Comparison of ENCODE assay signal across 8 cellular contexts in the genomic region with DNA sequence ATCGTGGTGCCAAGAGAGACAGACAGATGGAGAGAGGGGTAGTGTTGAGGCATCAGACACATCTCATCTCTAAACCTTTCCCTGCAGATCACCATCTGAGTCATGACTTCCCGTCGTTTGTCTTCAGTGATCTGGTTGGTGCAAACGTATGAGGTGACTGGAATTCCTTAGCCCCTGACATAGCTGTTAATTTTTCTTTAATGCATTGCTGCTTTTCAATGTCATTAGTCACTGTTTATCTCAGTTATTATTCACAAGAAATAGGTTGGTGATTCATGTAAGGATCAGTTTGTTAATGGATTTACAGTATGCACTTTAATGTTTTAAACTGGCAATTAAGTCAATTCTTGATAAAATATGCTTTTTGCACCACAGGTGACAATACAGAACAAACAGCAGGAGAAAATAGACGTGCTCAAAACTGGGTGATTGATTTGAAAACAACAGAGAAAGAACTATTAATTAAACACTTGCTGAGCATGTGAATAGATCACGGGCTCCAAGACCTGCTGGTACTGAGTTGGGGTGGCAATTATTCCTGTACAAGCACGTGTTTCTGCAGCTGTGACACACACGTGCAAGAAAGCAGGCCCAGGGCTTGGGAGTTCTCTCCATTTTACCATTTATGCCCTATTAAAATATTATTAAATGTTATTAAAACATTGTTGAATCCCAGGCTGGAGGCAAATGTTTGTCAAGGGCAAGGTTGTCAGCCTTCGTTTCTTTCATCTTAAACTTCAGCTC. TPM values are rescaled to one million over a fixed set of nuclear protein-coding genes. Genes with fewer than 3 reads are reported as not detected.
DNase-seq lines count a peak whose midpoint lies in the region; ATAC-seq, FAIRE-seq and TF ChIP-seq lines count a peak whose summit lies in the region.

No MANE protein-coding gene starts in this region.

- H3K4me3 ChIP-seq in breast epithelium (no peak overlapping the region), H1 (ENCODE audit: extremely low read depth in 1 of 4, insufficient read depth in 2 of 4, low read depth in 3 of 4, low read length in 4 of 4) (no peak overlapping the region), colonic mucosa (no peak overlapping the region), ovary (no peak overlapping the region)

- H3K79me2 ChIP-seq in H1 (ENCODE audit: control insufficient read depth in 1 of 2, insufficient read depth in 2 of 2, low read length in 2 of 2), result no peaks in the 10 kb centered on the region

- no peaks in the 10 kb centered on the region for H3K79me1 ChIP-seq in H1 (ENCODE audit: low read depth, low read length)

- H3K56ac ChIP-seq in H1 (replicated peaks; ENCODE audit: insufficient read length, low read depth, low read length), result no peak overlapping the region

- H2AK5ac ChIP-seq in H1 (ENCODE audit: low read depth, low read length), result no peak overlapping the region

- no peak overlapping the region for H2BK20ac ChIP-seq in H1 (ENCODE audit: low read length)

- peak overlapping the region; percentile 30; the same call in 1 of the 2 replicates for H2AFZ ChIP-seq in H1 (ENCODE audit: low read length)

- no peak for TF ChIP-seq RAD21 in H1 (IDR thresholded peaks at IDR 0.05 in 1 of 2, conservative IDR thresholded peaks at IDR 0.05 in 1 of 2; ENCODE audit: low read depth in 2 of 2, low read length in 2 of 2)

- TF ChIP-seq EP300 in H1 (IDR thresholded peaks at IDR 0.05; ENCODE audit: borderline replicate concordance in 1 of 2, low read depth in 2 of 2, low read length in 2 of 2) (no peak), ovary (IDR thresholded peaks at IDR 0.05) (no peak)

- H3K18ac ChIP-seq in H1 (ENCODE audit: extremely low read depth, low read length), result no peak overlapping the region

- CTCF ChIA-PET in MCF 10A (lab: Yijun Ruan, JAX) (interaction anchor here (0.6 to 1.2 kb wide), 4 partner anchors 16 to 52 kb away, joined by 3 to 5 read pairs (median 3); no protein-coding TSS in a partner anchor), H1 (lab: Charles Lee; ENCODE audit: partially characterized antibody) (no interaction called here)

- intact Hi-C loops in MCF 10A (cut with micrococcal nuclease), result no loop called here
- intact Hi-C loops in breast epithelium (cut with DNase I; ENCODE audit: low total_unique reads), result no loop called here
- intact Hi-C loops in colonic mucosa (cut with DNase I), result no loop called here
- intact Hi-C loops in ovary (cut with DNase I), result no loop called here

- peaks cover 4% of the 10 kb centered on the region; the same call in 1 of the 2 replicates for H3K23me2 ChIP-seq in H1 (ENCODE audit: low read depth, low read length)

- H3K27ac ChIP-seq in breast epithelium (no peak overlapping the region), H1 (ENCODE audit: low read depth, low read length) (no peak overlapping the region), colonic mucosa (no peak overlapping the region), ovary (no peak overlapping the region)

- H3K4me2 ChIP-seq in H1 (ENCODE audit: insufficient read depth in 1 of 2, low read depth in 2 of 2, low read length in 2 of 2), result no peak overlapping the region; a peak in 1 of 4 replicates

- POLR2A ChIA-PET in MCF 10A (lab: Yijun Ruan, JAX), result interaction anchor here (0.5 to 7.7 kb wide), 5 partner anchors 18 to 146 kb away, joined by 3 to 47 read pairs (median 19); a partner anchor contains a TSS
- POLR2A ChIA-PET in H1 (lab: Charles Lee; ENCODE audit: partially characterized antibody), result no interaction called here

- H4K20me1 ChIP-seq in H1 (replicated peaks in 1 of 2; ENCODE audit: control insufficient read depth in 1 of 2, insufficient read depth in 2 of 2, low read length in 2 of 2), result no peaks in the 10 kb centered on the region

- H2BK12ac ChIP-seq in H1 (ENCODE audit: low read depth, low read length), result no peak overlapping the region; the same call in 1 of the 2 replicates

- H3K4ac ChIP-seq in H1 (replicated peaks; ENCODE audit: insufficient read length, low read depth, low read length), result no peak overlapping the region

- 73% methylated on average over 9 of the region's 9 CpGs; no CpG with 5 or more reads in 1 of the 2 experiments for WGBS in H1 (ENCODE audit: extremely low coverage in 1 of 2, insufficient coverage in 1 of 2, insufficient read length in 1 of 2, insufficient replicate concordance in 2 of 2, low coverage in 1 of 2, low lambda C conversion rate in 2 of 2, missing lambda C conversion rate in 1 of 2), 2 experiments
- 72 to 76% (median 75%) methylated on average over 9 of the region's 9 CpGs for WGBS in ovary, 3 donors

- no peak overlapping the region for H4K5ac ChIP-seq in H1 (ENCODE audit: insufficient read length, low read depth, low read length)

- H3K36me3 ChIP-seq in breast epithelium (no peaks in the 10 kb centered on the region), H1 (ENCODE audit: control insufficient read depth in 2 of 4, insufficient read depth in 4 of 4, low read length in 3 of 4) (no peaks in the 10 kb centered on the region), colonic mucosa (no peaks in the 10 kb centered on the region), ovary (no peaks in the 10 kb centered on the region)

- H3K9me3 Mint-ChIP-seq in MCF 10A (ENCODE audit: unreplicated experiment), result no peaks in the 10 kb centered on the region

- H3K23ac ChIP-seq in H1 (ENCODE audit: insufficient read length), result no peak overlapping the region

- no TSS peak for BruUV-seq in MCF 10A (replicated peaks; lab: Mats Ljungman, UMichigan)

- peaks cover 22% of the 10 kb centered on the region for H3K4me1 Mint-ChIP-seq in MCF 10A (ENCODE audit: insufficient read depth, unreplicated experiment)

- no peak overlapping the region; the same call in 1 of the 2 replicates for H2BK15ac ChIP-seq in H1 (ENCODE audit: low read length)

- no peaks in the 10 kb centered on the region for H3K27me3 Mint-ChIP-seq in MCF 10A (ENCODE audit: insufficient read depth, unreplicated experiment)

- FAIRE-seq in H1 (lab: Jason Lieb, UNC), result no peak

- no peaks in the 10 kb centered on the region for H3K36me3 Mint-ChIP-seq in MCF 10A (ENCODE audit: insufficient read depth, unreplicated experiment)

- peak; percentile 87 for DNase-seq in MCF 10A (ENCODE audit: unreplicated experiment)
- no peak for DNase-seq in breast epithelium (ENCODE audit: low spot score in 2 of 2)
- DNase-seq in NCI-H774 (lab: John Stamatoyannopoulos, UW), result peak; percentile 65
- no peak for DNase-seq in H1 (ENCODE audit: low read depth in 1 of 2, low spot score in 2 of 2)
- DNase-seq in colonic mucosa, result no peak
- DNase-seq in dedifferentiated amniotic fluid mesenchymal stem cell (ENCODE audit: extremely low spot score), result no peak
- no peak for DNase-seq in ovary

- peak overlapping the region; percentile 94 for H3K4me3 Mint-ChIP-seq in MCF 10A (ENCODE audit: unreplicated experiment)

- peak overlapping the region; percentile 91 for H3K27ac Mint-ChIP-seq in MCF 10A (ENCODE audit: low read depth, unreplicated experiment)

- H3K9ac ChIP-seq in H1 (replicated peaks in 1 of 4; ENCODE audit: extremely low read depth in 1 of 4, low read depth in 3 of 4, low read length in 3 of 4), result no peak overlapping the region
- H3K9ac ChIP-seq in colonic mucosa (ENCODE audit: low read depth in 2 of 2, low read length in 2 of 2), result no peak overlapping the region

- no peak overlapping the region for H2BK5ac ChIP-seq in H1 (ENCODE audit: low read depth, low read length)

- TF ChIP-seq CTCF in MCF 10A (IDR thresholded peaks at IDR 0.05; ENCODE audit: unreplicated experiment) (no peak), breast epithelium (IDR thresholded peaks at IDR 0.05) (no peak), H1 (IDR thresholded peaks at IDR 0.05; ENCODE audit: control extremely low read depth in 1 of 3, insufficient read depth in 1 of 3, low read depth in 1 of 3, low read length in 3 of 3) (no peak), colonic mucosa (IDR thresholded peaks at IDR 0.05) (no peak), ovary (IDR thresholded peaks at IDR 0.05) (no peak)

- no peaks in the 10 kb centered on the region for H3K9me3 ChIP-seq in breast epithelium
- no peaks in the 10 kb centered on the region for H3K9me3 ChIP-seq in H1 (ENCODE audit: insufficient read depth in 2 of 2, low read depth in 1 of 2, low read length in 1 of 2)
- no peaks in the 10 kb centered on the region for H3K9me3 ChIP-seq in colonic mucosa
- H3K9me3 ChIP-seq in ovary, result no peaks in the 10 kb centered on the region

- TF ChIP-seq POLR2A in breast epithelium (IDR thresholded peaks at IDR 0.05) (no peak), H1 (IDR thresholded peaks at IDR 0.05; ENCODE audit: control extremely low read depth in 1 of 2, low read depth in 2 of 2, low read length in 2 of 2) (no peak), ovary (IDR thresholded peaks at IDR 0.05) (no peak)

- no peaks in the 10 kb centered on the region for H3K27me3 ChIP-seq in breast epithelium
- H3K27me3 ChIP-seq in H1 (replicated peaks in 1 of 4; ENCODE audit: control insufficient read depth in 3 of 4, extremely low read depth in 1 of 4, insufficient read depth in 3 of 4, low read length in 3 of 4), result peaks cover 0 to 4% (median 2%) of the 10 kb centered on the region in 4 experiments; a peak in 2 of 7 replicates
- H3K27me3 ChIP-seq in colonic mucosa, result no peaks in the 10 kb centered on the region
- no peaks in the 10 kb centered on the region for H3K27me3 ChIP-seq in ovary

- H3K4me1 ChIP-seq in breast epithelium, result no peaks in the 10 kb centered on the region
- H3K4me1 ChIP-seq in H1 (replicated peaks in 1 of 4; ENCODE audit: control insufficient read depth in 3 of 4, insufficient read depth in 4 of 4, low read length in 3 of 4), result peaks cover 0 to 11% (median 7%) of the 10 kb centered on the region in 4 experiments; a peak in 4 of 7 replicates
- no peaks in the 10 kb centered on the region for H3K4me1 ChIP-seq in colonic mucosa
- H3K4me1 ChIP-seq in ovary (ENCODE audit: insufficient read depth), result no peaks in the 10 kb centered on the region

- H3K14ac ChIP-seq in H1 (ENCODE audit: insufficient read length), result no peak overlapping the region

- no peak overlapping the region for H4K91ac ChIP-seq in H1 (replicated peaks; ENCODE audit: insufficient read length, low read length)

- no peak overlapping the region for H2BK120ac ChIP-seq in H1 (replicated peaks; ENCODE audit: low read depth, low read length)

- ATAC-seq in HG02884 (IDR thresholded peaks at IDR 0.05; ENCODE audit: unreplicated experiment), result no peak

- no peak overlapping the region for H4K8ac ChIP-seq in H1 (ENCODE audit: extremely low read depth, insufficient read depth, low read length)

RNA-seq across cellular contexts. Expression of a gene that starts 1.4 kb away (rescaled TPM):
- total RNA-seq in MCF 10A (2022) (37.9 and 41.5 TPM in 2 replicates), breast epithelium (1 to 10 TPM; 1.3 to 7.2 (median 5.6) TPM), colonic mucosa (1 to 10 TPM; 1.5 to 3.5 TPM), ovary (1 to 10 TPM in 3 of 7 donors, under 1 TPM in 4; 0.12 to 1.5 (median 0.53) TPM)
- total RNA-seq in H1 (2021; fragmentation: NEBNext Ultra II Directional; extraction: Animal tissue kit (Norgen Biotek cat#: 25700)), result 1.2 and 1.5 TPM in 2 replicates
- polyA plus RNA-seq in H1 (2011; rRNA removed) (0.22 and 0.33 TPM in 2 replicates), ovary (under 1 TPM; 0.11 to 0.53 TPM)
- 0.27 TPM for polyA plus RNA-seq in H1 (2011; cell fraction: cytosol; rRNA removed)
- 0.31 TPM for polyA plus RNA-seq in H1 (2011; cell fraction: nucleus; rRNA removed)
- polyA plus RNA-seq in H1 (2012, experiment 1 of 2), result 0.18 to 0.99 TPM (median 0.69 TPM) in 4 replicates
- 0.03 TPM for polyA plus RNA-seq in H1 (2012, experiment 2 of 2)
- 1.1 TPM for polyA plus RNA-seq in H1 (2013, experiment 1 of 2)
- 1.9 TPM for polyA plus RNA-seq in H1 (2013, experiment 2 of 2)
- polyA minus RNA-seq in H1 (2011; rRNA and poly(A)+ RNA removed), result 0.85 and 1.0 TPM in 2 replicates
- not detected for polyA minus RNA-seq in H1 (2011; cell fraction: cytosol; rRNA and poly(A)+ RNA removed)
- 1.9 TPM for polyA minus RNA-seq in H1 (2011; cell fraction: nucleus; rRNA and poly(A)+ RNA removed)

Comparison
In these comparisons a context has a peak if more than half of its experiments do, and no peak if none do; other contexts are left out.
1. DNase-seq: peak in MCF 10A (single experiment) and NCI-H774 (single experiment); none in breast epithelium (0 of 2), H1 (0 of 2), colonic mucosa (single experiment), dedifferentiated amniotic fluid mesenchymal stem cell (single experiment) and ovary (0 of 5).